Comparison of ENCODE assay signal across 8 cellular contexts in genomic region chr22:25447689-25448434, GRCh38.
DNase-seq lines count a peak whose midpoint lies in the region; ATAC-seq and TF ChIP-seq lines count a peak whose summit lies in the region.

No MANE protein-coding gene starts in this region.

- H3K36me3 ChIP-seq in DND-41 (ENCODE audit: insufficient read depth, low read length) (peaks cover 8% of the 10 kb centered on the region), RWPE2 (ENCODE audit: low read depth) (peaks cover 9% of the 10 kb centered on the region), neural progenitor cell (no peaks in the 10 kb centered on the region), stomach smooth muscle (ENCODE audit: control insufficient read depth in 2 of 2, insufficient read depth in 2 of 2, low read length in 2 of 2) (no peaks in the 10 kb centered on the region)

- peaks cover 3% of the 10 kb centered on the region for H3K27me3 Mint-ChIP-seq in neural progenitor cell (ENCODE audit: insufficient read depth, low read depth)

- H3K4me1 ChIP-seq in DND-41 (ENCODE audit: insufficient read depth, low read length) = peaks cover 49% of the 10 kb centered on the region
- no peaks in the 10 kb centered on the region for H3K4me1 ChIP-seq in RWPE2 (ENCODE audit: insufficient read depth, poor library complexity, severe bottlenecking)
- peaks cover 9% of the 10 kb centered on the region for H3K4me1 ChIP-seq in neural progenitor cell
- peaks cover 10% of the 10 kb centered on the region for H3K4me1 ChIP-seq in stomach smooth muscle (ENCODE audit: control insufficient read depth, insufficient read depth, low read length)

- no peaks in the 10 kb centered on the region for H3K27me3 ChIP-seq in DND-41 (ENCODE audit: insufficient read depth, low read length, poor library complexity)
- no peaks in the 10 kb centered on the region for H3K27me3 ChIP-seq in RWPE2 (ENCODE audit: insufficient read depth, poor library complexity, severe bottlenecking)
- H3K27me3 ChIP-seq in neural progenitor cell = no peaks in the 10 kb centered on the region
- no peaks in the 10 kb centered on the region for H3K27me3 ChIP-seq in stomach smooth muscle (ENCODE audit: control insufficient read depth in 1 of 2, insufficient read depth in 2 of 2, low read length in 2 of 2)

- H3K9me3 Mint-ChIP-seq in neural progenitor cell = no peaks in the 10 kb centered on the region

- H3K36me3 Mint-ChIP-seq in neural progenitor cell = no peaks in the 10 kb centered on the region

- peak overlapping the region; percentile 73 for H3K9ac ChIP-seq in DND-41 (ENCODE audit: low read depth, low read length)
- H3K9ac ChIP-seq in neural progenitor cell = peak overlapping the region; percentile 59
- H3K9ac ChIP-seq in stomach smooth muscle (ENCODE audit: low read length in 2 of 2) = peak overlapping the region; percentile 86 to 91

- no peaks in the 10 kb centered on the region for H3F3A ChIP-seq in neural progenitor cell (ENCODE audit: low read depth)

- H4K20me1 ChIP-seq in DND-41 (ENCODE audit: insufficient read depth, low read length) = peaks cover 30% of the 10 kb centered on the region
- peaks cover 42% of the 10 kb centered on the region for H4K20me1 ChIP-seq in neural progenitor cell (ENCODE audit: low read depth)

- peak overlapping the region; percentile 93 for H3K27ac Mint-ChIP-seq in neural progenitor cell

- H3K4me2 ChIP-seq in DND-41 (ENCODE audit: insufficient read depth, low read length) = peak overlapping the region; percentile 96
- H3K4me2 ChIP-seq in neural progenitor cell = peak overlapping the region; percentile 91

- DNase-seq in DND-41 = peak; percentile 88
- peak; percentile 84 to 87 for DNase-seq in Kasumi-1 (lab: John Stamatoyannopoulos, UW)
- peak; percentile 79 for DNase-seq in RWPE2 (ENCODE audit: low spot score)
- DNase-seq in activated effector memory CD4-positive, alpha-beta T cell treated with anti-CD3 and anti-CD28 coated beads, Interleukin-2, amount 50 U/mL, for 16 hours = peak; percentile 97
- peak; percentile 69 to 92 for DNase-seq in foreskin fibroblast
- DNase-seq in neural progenitor cell (ENCODE audit: low spot score) = peak; percentile 85

- ATAC-seq in DND-41 (ENCODE audit: insufficient read depth, low read depth) (peak; percentile 89), GM21723 (IDR thresholded peaks at IDR 0.05; ENCODE audit: unreplicated experiment) (peak; percentile 82), RWPE2 (ENCODE audit: low read depth) (peak; percentile 87)

- peak overlapping the region; percentile 97 for H3K4me3 Mint-ChIP-seq in neural progenitor cell

- peaks cover 32% of the 10 kb centered on the region for H3K4me1 Mint-ChIP-seq in neural progenitor cell

- peaks cover 58% of the 10 kb centered on the region for H3K79me2 ChIP-seq in DND-41 (ENCODE audit: insufficient read depth, low read length)
- peaks cover 51% of the 10 kb centered on the region for H3K79me2 ChIP-seq in neural progenitor cell (ENCODE audit: low read depth)

- no peaks in the 10 kb centered on the region for H3K9me3 ChIP-seq in DND-41 (ENCODE audit: insufficient read depth, low read length, severe bottlenecking)
- no peaks in the 10 kb centered on the region for H3K9me3 ChIP-seq in RWPE2 (ENCODE audit: severe bottlenecking)
- no peaks in the 10 kb centered on the region for H3K9me3 ChIP-seq in neural progenitor cell (ENCODE audit: low read depth)
- no peaks in the 10 kb centered on the region for H3K9me3 ChIP-seq in stomach smooth muscle (ENCODE audit: control insufficient read depth in 2 of 2, low read length in 2 of 2)

- H3K27ac ChIP-seq in DND-41 (ENCODE audit: low read length) (peak overlapping the region; percentile 78), RWPE2 (ENCODE audit: poor library complexity, severe bottlenecking) (peak overlapping the region; percentile 36), neural progenitor cell (no peak overlapping the region), stomach smooth muscle (ENCODE audit: low read length) (peak overlapping the region; percentile 37)

- H3K4me3 ChIP-seq in DND-41 (ENCODE audit: low read depth in 1 of 2, low read length in 2 of 2) (peak overlapping the region; percentile 98 to 99), RWPE2 (ENCODE audit: severe bottlenecking) (peak overlapping the region; percentile 81), foreskin fibroblast (ENCODE audit: low read depth in 1 of 2, low read length in 2 of 2) (peak overlapping the region; percentile 95 to 97), neural progenitor cell (peak overlapping the region; percentile 73), stomach smooth muscle (ENCODE audit: low read length in 2 of 2) (peak overlapping the region; percentile 60 to 90)

- H2AFZ ChIP-seq in DND-41 (ENCODE audit: low read depth, low read length) = peak overlapping the region; percentile 75
- H2AFZ ChIP-seq in neural progenitor cell (replicated peaks) = peak overlapping the region; percentile 71

- TF ChIP-seq CTCF in DND-41 (IDR thresholded peaks at IDR 0.05; ENCODE audit: borderline replicate concordance, extremely low read depth, low read length, poor library complexity, severe bottlenecking) (peak; percentile 98), RWPE2 (IDR thresholded peaks at IDR 0.05; ENCODE audit: poor library complexity, severe bottlenecking) (peak; percentile 93), foreskin fibroblast (IDR thresholded peaks at IDR 0.05; ENCODE audit: low read depth, low read length) (peak; percentile 90), neural progenitor cell (IDR thresholded peaks at IDR 0.05) (peak; percentile 86)
